Comparison of ENCODE assay signal across 8 cellular contexts in genomic region chr4:1579834-1580686, GRCh38.
DNase-seq lines count a peak whose midpoint lies in the region; ATAC-seq lines count a peak whose summit lies in the region.

No MANE protein-coding gene starts in this region.

- peak; percentile 54 for ATAC-seq in GM21360 (IDR thresholded peaks at IDR 0.05; ENCODE audit: unreplicated experiment)

- no peaks in the 10 kb centered on the region for H3K9me3 ChIP-seq in MG63

- peak; percentile 80 for DNase-seq in Ammon's horn (ENCODE audit: low spot score)
- DNase-seq in MG63: peak; percentile 87
- DNase-seq in activated CD4-positive, CD25-positive, alpha-beta regulatory T cell treated with anti-CD3 and anti-CD28 coated beads, Interleukin-2, amount 50 U/mL, for 16 hours (ENCODE audit: low read depth, low spot score): peak; percentile 80
- peak; percentile 51 for DNase-seq in cerebellum (ENCODE audit: low spot score)
- peak; percentile 55 for DNase-seq in left kidney (ENCODE audit: low read depth, low spot score)
- peak; percentile 89 for DNase-seq in stimulated activated CD4-positive, alpha-beta T cell treated with anti-CD3 and anti-CD28 coated beads, Interleukin-4, amount 100 ng/mL, for 1 hour
- DNase-seq in NCI-H2029 treated with DMSO at 0.1 percent for 48 hours (lab: John Stamatoyannopoulos, UW): no peak

- peak overlapping the region; percentile 51 for H3K4me3 ChIP-seq in MG63

- no peaks in the 10 kb centered on the region for H3K36me3 ChIP-seq in MG63

- no peaks in the 10 kb centered on the region for H3K27me3 ChIP-seq in MG63
